Comparison of ENCODE assay signal across 1 cellular context in genomic region chr6:111481836-111482235, GRCh38.
TF ChIP-seq lines count a peak whose summit lies in the region.

No MANE protein-coding gene starts in this region.

TF ChIP-seq in HepG2, 621 proteins besides CTCF, POLR2A, EP300 and RAD21 (continued from another document and continues in another):
- TF ChIP-seq, protein P1, sequence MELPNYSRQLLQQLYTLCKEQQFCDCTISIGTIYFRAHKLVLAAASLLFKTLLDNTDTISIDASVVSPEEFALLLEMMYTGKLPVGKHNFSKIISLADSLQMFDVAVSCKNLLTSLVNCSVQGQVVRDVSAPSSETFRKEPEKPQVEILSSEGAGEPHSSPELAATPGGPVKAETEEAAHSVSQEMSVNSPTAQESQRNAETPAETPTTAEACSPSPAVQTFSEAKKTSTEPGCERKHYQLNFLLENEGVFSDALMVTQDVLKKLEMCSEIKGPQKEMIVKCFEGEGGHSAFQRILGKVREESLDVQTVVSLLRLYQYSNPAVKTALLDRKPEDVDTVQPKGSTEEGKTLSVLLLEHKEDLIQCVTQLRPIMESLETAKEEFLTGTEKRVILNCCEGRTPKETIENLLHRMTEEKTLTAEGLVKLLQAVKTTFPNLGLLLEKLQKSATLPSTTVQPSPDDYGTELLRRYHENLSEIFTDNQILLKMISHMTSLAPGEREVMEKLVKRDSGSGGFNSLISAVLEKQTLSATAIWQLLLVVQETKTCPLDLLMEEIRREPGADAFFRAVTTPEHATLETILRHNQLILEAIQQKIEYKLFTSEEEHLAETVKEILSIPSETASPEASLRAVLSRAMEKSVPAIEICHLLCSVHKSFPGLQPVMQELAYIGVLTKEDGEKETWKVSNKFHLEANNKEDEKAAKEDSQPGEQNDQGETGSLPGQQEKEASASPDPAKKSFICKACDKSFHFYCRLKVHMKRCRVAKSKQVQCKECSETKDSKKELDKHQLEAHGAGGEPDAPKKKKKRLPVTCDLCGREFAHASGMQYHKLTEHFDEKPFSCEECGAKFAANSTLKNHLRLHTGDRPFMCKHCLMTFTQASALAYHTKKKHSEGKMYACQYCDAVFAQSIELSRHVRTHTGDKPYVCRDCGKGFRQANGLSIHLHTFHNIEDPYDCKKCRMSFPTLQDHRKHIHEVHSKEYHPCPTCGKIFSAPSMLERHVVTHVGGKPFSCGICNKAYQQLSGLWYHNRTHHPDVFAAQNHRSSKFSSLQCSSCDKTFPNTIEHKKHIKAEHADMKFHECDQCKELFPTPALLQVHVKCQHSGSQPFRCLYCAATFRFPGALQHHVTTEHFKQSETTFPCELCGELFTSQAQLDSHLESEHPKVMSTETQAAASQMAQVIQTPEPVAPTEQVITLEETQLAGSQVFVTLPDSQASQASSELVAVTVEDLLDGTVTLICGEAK (IDR thresholded peaks at IDR 0.05): no peak
- TF ChIP-seq, protein P1 (CRISPR knock-in tag; IDR thresholded peaks at IDR 0.05): no peak
- TF ChIP-seq KMT2A (CRISPR knock-in tag; IDR thresholded peaks at IDR 0.05): peak; percentile 44; the same call in 1 of the 2 replicates
- TF ChIP-seq GABPA (IDR thresholded peaks at IDR 0.05; ENCODE audit: low read depth, low read length): no peak
- no peak for TF ChIP-seq GABPA (CRISPR knock-in tag; IDR thresholded peaks at IDR 0.05; ENCODE audit: low read depth)
- no peak for TF ChIP-seq ZNF773 (CRISPR knock-in tag; IDR thresholded peaks at IDR 0.05; ENCODE audit: borderline replicate concordance)
- TF ChIP-seq NFKBIZ (CRISPR knock-in tag; IDR thresholded peaks at IDR 0.05): no peak
- TF ChIP-seq MAFG (CRISPR knock-in tag; IDR thresholded peaks at IDR 0.05): no peak
- TF ChIP-seq THRA (CRISPR knock-in tag; IDR thresholded peaks at IDR 0.05; ENCODE audit: borderline replicate concordance): no peak
- TF ChIP-seq ZNF660 (CRISPR knock-in tag; IDR thresholded peaks at IDR 0.05; ENCODE audit: borderline replicate concordance, low read depth): no peak
- no peak for TF ChIP-seq CHCHD3 (CRISPR knock-in tag; IDR thresholded peaks at IDR 0.05)
- TF ChIP-seq BCL6 (CRISPR knock-in tag; IDR thresholded peaks at IDR 0.05): 0 out of 2 replicates have a peak, but pooled peaks have one; percentile 5
- TF ChIP-seq ZNF674 (CRISPR knock-in tag; IDR thresholded peaks at IDR 0.05; ENCODE audit: low read depth): no peak
- no peak for TF ChIP-seq ZNF547 (CRISPR knock-in tag; IDR thresholded peaks at IDR 0.05)
- no peak for TF ChIP-seq EZH2 (conservative IDR thresholded peaks at IDR 0.05; ENCODE audit: low read depth, low read length)
- TF ChIP-seq, protein P2, sequence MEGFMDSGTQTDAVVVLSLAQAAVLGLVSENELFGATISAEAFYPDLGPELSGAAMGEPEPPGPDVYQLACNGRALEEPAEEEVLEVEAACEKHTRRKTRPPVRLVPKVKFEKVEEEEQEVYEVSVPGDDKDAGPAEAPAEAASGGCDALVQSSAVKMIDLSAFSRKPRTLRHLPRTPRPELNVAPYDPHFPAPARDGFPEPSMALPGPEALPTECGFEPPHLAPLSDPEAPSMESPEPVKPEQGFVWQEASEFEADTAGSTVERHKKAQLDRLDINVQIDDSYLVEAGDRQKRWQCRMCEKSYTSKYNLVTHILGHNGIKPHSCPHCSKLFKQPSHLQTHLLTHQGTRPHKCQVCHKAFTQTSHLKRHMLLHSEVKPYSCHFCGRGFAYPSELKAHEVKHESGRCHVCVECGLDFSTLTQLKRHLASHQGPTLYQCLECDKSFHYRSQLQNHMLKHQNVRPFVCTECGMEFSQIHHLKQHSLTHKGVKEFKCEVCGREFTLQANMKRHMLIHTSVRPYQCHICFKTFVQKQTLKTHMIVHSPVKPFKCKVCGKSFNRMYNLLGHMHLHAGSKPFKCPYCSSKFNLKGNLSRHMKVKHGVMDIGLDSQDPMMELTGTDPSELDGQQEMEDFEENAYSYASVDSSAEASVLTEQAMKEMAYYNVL (CRISPR knock-in tag; IDR thresholded peaks at IDR 0.05; ENCODE audit: borderline replicate concordance): no peak
- TF ChIP-seq THAP7 (CRISPR knock-in tag; IDR thresholded peaks at IDR 0.05): peak; percentile 49; the same call in 1 of the 2 replicates
- TF ChIP-seq ARID4A (CRISPR knock-in tag; IDR thresholded peaks at IDR 0.05; ENCODE audit: borderline replicate concordance): no peak
- TF ChIP-seq, protein P3, sequence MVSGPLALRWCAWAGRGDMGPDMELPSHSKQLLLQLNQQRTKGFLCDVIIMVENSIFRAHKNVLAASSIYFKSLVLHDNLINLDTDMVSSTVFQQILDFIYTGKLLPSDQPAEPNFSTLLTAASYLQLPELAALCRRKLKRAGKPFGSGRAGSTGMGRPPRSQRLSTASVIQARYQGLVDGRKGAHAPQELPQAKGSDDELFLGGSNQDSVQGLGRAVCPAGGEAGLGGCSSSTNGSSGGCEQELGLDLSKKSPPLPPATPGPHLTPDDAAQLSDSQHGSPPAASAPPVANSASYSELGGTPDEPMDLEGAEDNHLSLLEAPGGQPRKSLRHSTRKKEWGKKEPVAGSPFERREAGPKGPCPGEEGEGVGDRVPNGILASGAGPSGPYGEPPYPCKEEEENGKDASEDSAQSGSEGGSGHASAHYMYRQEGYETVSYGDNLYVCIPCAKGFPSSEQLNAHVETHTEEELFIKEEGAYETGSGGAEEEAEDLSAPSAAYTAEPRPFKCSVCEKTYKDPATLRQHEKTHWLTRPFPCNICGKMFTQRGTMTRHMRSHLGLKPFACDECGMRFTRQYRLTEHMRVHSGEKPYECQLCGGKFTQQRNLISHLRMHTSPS (CRISPR knock-in tag; IDR thresholded peaks at IDR 0.05; ENCODE audit: low read depth): 0 out of 2 replicates have a peak, but pooled peaks have one; percentile 27
- TF ChIP-seq ZNF891 (CRISPR knock-in tag; IDR thresholded peaks at IDR 0.05): no peak
- no peak for TF ChIP-seq NFE2L1 (CRISPR knock-in tag; IDR thresholded peaks at IDR 0.05; ENCODE audit: borderline replicate concordance)
- no peak; the same call in 1 of the 2 replicates for TF ChIP-seq ZSCAN29 (CRISPR knock-in tag; conservative IDR thresholded peaks at IDR 0.05)
- no peak for TF ChIP-seq ERF (CRISPR knock-in tag; IDR thresholded peaks at IDR 0.05)
- no peak for TF ChIP-seq CREBL2 (CRISPR knock-in tag; IDR thresholded peaks at IDR 0.05; ENCODE audit: borderline replicate concordance)
- no peak for TF ChIP-seq TCF12 (IDR thresholded peaks at IDR 0.05)
- TF ChIP-seq TCF12 (CRISPR knock-in tag; IDR thresholded peaks at IDR 0.05): no peak
- TF ChIP-seq, protein P4, sequence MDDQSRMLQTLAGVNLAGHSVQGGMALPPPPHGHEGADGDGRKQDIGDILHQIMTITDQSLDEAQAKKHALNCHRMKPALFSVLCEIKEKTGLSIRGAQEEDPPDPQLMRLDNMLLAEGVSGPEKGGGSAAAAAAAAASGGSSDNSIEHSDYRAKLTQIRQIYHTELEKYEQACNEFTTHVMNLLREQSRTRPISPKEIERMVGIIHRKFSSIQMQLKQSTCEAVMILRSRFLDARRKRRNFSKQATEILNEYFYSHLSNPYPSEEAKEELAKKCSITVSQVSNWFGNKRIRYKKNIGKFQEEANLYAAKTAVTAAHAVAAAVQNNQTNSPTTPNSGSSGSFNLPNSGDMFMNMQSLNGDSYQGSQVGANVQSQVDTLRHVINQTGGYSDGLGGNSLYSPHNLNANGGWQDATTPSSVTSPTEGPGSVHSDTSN (CRISPR knock-in tag; IDR thresholded peaks at IDR 0.05; ENCODE audit: borderline replicate concordance): no peak
- TF ChIP-seq LCORL (IDR thresholded peaks at IDR 0.05): no peak
- no peak for TF ChIP-seq LCORL (CRISPR knock-in tag; IDR thresholded peaks at IDR 0.05)
- no peak for TF ChIP-seq CCAR2 (optimal IDR thresholded peaks at IDR 0.05; ENCODE audit: low read depth, low read length)
- TF ChIP-seq, protein P5, sequence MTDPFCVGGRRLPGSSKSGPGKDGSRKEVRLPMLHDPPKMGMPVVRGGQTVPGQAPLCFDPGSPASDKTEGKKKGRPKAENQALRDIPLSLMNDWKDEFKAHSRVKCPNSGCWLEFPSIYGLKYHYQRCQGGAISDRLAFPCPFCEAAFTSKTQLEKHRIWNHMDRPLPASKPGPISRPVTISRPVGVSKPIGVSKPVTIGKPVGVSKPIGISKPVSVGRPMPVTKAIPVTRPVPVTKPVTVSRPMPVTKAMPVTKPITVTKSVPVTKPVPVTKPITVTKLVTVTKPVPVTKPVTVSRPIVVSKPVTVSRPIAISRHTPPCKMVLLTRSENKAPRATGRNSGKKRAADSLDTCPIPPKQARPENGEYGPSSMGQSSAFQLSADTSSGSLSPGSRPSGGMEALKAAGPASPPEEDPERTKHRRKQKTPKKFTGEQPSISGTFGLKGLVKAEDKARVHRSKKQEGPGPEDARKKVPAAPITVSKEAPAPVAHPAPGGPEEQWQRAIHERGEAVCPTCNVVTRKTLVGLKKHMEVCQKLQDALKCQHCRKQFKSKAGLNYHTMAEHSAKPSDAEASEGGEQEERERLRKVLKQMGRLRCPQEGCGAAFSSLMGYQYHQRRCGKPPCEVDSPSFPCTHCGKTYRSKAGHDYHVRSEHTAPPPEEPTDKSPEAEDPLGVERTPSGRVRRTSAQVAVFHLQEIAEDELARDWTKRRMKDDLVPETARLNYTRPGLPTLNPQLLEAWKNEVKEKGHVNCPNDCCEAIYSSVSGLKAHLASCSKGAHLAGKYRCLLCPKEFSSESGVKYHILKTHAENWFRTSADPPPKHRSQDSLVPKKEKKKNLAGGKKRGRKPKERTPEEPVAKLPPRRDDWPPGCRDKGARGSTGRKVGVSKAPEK (CRISPR knock-in tag; IDR thresholded peaks at IDR 0.05; ENCODE audit: borderline replicate concordance): no peak
- no peak for TF ChIP-seq SP5 (CRISPR knock-in tag; IDR thresholded peaks at IDR 0.05; ENCODE audit: borderline replicate concordance, low read depth)
- TF ChIP-seq BORCS8-MEF2B (CRISPR knock-in tag; IDR thresholded peaks at IDR 0.05): no peak
